12 cellular contexts compared by ENCODE assay signal in the genomic region with DNA sequence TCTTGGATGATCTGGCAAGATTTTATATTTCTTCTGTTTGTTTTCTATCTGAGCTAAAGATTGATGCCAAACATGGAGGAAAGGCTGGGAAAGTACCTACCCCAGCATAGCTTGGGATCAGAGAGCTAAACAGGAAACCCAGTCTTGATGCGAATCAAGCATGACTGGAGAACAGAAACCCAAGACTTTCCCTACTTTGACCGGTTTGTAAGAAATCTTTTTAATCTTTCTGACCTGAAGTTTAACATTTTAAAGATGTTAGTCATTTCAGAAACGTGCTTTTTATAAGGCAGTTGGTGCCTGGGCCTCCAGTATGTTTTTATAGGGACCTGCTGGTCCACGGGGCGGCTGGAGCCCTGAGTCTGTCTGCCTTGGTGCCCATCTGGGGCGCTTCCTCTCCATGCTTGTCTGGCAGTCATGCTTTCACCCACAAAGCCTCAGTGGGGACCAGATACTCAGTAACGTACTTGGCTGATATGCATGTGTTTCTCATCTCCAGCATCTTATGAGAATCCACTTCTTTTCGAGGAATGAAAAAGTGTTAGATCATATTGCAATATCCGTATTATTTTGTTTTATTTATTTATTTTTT.
DNase-seq lines count a peak whose midpoint lies in the region; ATAC-seq and TF ChIP-seq lines count a peak whose summit lies in the region.
"Had no signal": no experiment of that assay in that cellular context is flagged by ENCODE, and none has a peak within 500 bp of the region (broad histone marks: within the 10 kb centered on the region; RNA-seq: fewer than 3 reads in every experiment).

No MANE protein-coding gene starts in this region.

- CTCF ChIA-PET in activated CD4-positive, alpha-beta T cell treated with anti-CD3 and anti-CD28 coated beads for 36 hours (lab: Charles Lee): interaction anchor here (0.6 to 0.7 kb wide), 2 partner anchors 93 to 183 kb away, joined by 3 to 4 read pairs; no protein-coding TSS in a partner anchor

- H3K9me3 Mint-ChIP-seq in activated CD4-positive, alpha-beta T cell treated with anti-CD3 and anti-CD28 coated beads for 36 hours (ENCODE audit: low read depth): no peaks in the 10 kb centered on the region

- H3K27me3 Mint-ChIP-seq in activated CD4-positive, alpha-beta T cell treated with anti-CD3 and anti-CD28 coated beads for 36 hours: no peaks in the 10 kb centered on the region

- ATAC-seq in activated CD4-positive, alpha-beta T cell treated with anti-CD3 and anti-CD28 coated beads for 36 hours: peak; percentile 90
- ATAC-seq in GM21390 (IDR thresholded peaks at IDR 0.05; ENCODE audit: unreplicated experiment) (peak; percentile 90), HG03378 (IDR thresholded peaks at IDR 0.05; ENCODE audit: unreplicated experiment) (peak; percentile 85), left cardiac atrium (no peak)

- intact Hi-C loops in activated CD4-positive, alpha-beta T cell treated with anti-CD3 and anti-CD28 coated beads for 36 hours (cut with DNase I, micrococcal nuclease): no loop called here
- intact Hi-C loops in left cardiac atrium (cut with DNase I): no loop called here

- peak overlapping the region; percentile 55 for H3K27ac Mint-ChIP-seq in activated CD4-positive, alpha-beta T cell treated with anti-CD3 and anti-CD28 coated beads for 36 hours

- POLR2A ChIA-PET in activated CD4-positive, alpha-beta T cell treated with anti-CD3 and anti-CD28 coated beads for 36 hours (lab: Charles Lee): no interaction called here

- peak overlapping the region; percentile 41 for H3K4me3 Mint-ChIP-seq in activated CD4-positive, alpha-beta T cell treated with anti-CD3 and anti-CD28 coated beads for 36 hours

- peak; percentile 62 for DNase-seq in activated CD4-positive, alpha-beta T cell treated with anti-CD3 and anti-CD28 coated beads for 36 hours
- DNase-seq in activated CD4-positive, alpha-beta T cell treated with anti-CD3 and anti-CD28 coated beads, Interleukin-2, amount 50 U/mL, for 4 hours: no peak
- DNase-seq in fibroblast of villous mesenchyme (ENCODE audit: low read depth): peak; percentile 16
- no peak for DNase-seq in NCI-H524 treated with DMSO at 0.1 percent for 48 hours (lab: John Stamatoyannopoulos, UW)
- no peak for DNase-seq in left cardiac atrium
- no peak for DNase-seq in dedifferentiated amniotic fluid mesenchymal stem cell (ENCODE audit: extremely low spot score)
- DNase-seq: 8988T, aorta, hippocampal formation had no signal

- no peak overlapping the region for H3K4me3 ChIP-seq in fibroblast of villous mesenchyme (ENCODE audit: low read depth, low read length)
- H3K4me3 ChIP-seq: SK-N-MC had no signal

- no peak for TF ChIP-seq CTCF in fibroblast of villous mesenchyme (IDR thresholded peaks at IDR 0.05; ENCODE audit: insufficient read depth, low read depth, low read length)

- H3K36me3 Mint-ChIP-seq in activated CD4-positive, alpha-beta T cell treated with anti-CD3 and anti-CD28 coated beads for 36 hours (ENCODE audit: low read depth): no peaks in the 10 kb centered on the region

- peaks cover 21% of the 10 kb centered on the region for H3K4me1 Mint-ChIP-seq in activated CD4-positive, alpha-beta T cell treated with anti-CD3 and anti-CD28 coated beads for 36 hours

Comparison
In these comparisons a context has a peak if more than half of its experiments do, and no peak if none do; other contexts are left out.
1. DNase-seq: peak in activated CD4-positive, alpha-beta T cell treated with anti-CD3 and anti-CD28 coated beads for 36 hours (single experiment) and fibroblast of villous mesenchyme (single experiment); none in activated CD4-positive, alpha-beta T cell treated with anti-CD3 and anti-CD28 coated beads, Interleukin-2, amount 50 U/mL, for 4 hours (0 of 2), NCI-H524 treated with DMSO at 0.1 percent for 48 hours (single experiment), left cardiac atrium (single experiment) and dedifferentiated amniotic fluid mesenchymal stem cell (single experiment).
2. ATAC-seq: peak in activated CD4-positive, alpha-beta T cell treated with anti-CD3 and anti-CD28 coated beads for 36 hours (single experiment), GM21390 (single experiment) and HG03378 (single experiment); none in left cardiac atrium (0 of 2).